ENCODE assay signal across 18 cellular contexts in the genomic region with DNA sequence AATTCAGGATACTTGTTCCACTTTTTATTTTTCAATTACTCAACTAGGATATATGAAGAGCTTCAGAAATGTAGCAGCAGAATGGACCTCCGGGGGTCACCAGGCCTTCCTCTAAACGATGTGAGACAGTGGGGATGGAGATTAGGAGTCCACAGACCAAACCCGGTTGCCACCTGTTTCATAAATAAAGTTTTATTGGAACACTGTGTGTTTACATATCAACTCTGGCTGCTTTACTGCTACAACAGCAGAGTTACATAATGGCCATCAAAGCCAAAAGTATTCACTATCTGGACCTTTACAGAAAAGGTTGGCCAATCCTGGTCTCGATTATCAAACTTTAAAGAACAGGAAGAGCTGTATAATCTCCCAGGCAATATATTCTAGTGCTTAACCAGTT.
"Had no signal": no experiment of that assay in that cellular context is flagged by ENCODE, and none has a peak within 500 bp of the region (broad histone marks: within the 10 kb centered on the region; RNA-seq: fewer than 3 reads in every experiment).

No MANE protein-coding gene starts in this region.

- H3K9me3 ChIP-seq: psoas muscle, spleen, tibial artery, upper lobe of right lung, vagina had no signal

- DNase-seq: effector memory CD4-positive, alpha-beta T cell; glutamatergic neuron; islet precursor cell; left ventricle myocardium superior; mesendoderm; naive thymus-derived CD4-positive, alpha-beta T cell; nephron progenitor cell; psoas muscle; spleen; stimulated activated CD4-positive, alpha-beta T cell treated with anti-CD3 and anti-CD28 coated beads, Interleukin-15, amount 100 ng/mL, for 24 hours; stimulated activated CD4-positive, alpha-beta T cell treated with anti-CD3 and anti-CD28 coated beads, Interleukin-1b, Interleukin-23, amount 100 ng/mL, for 48 hours; stimulated activated CD4-positive, alpha-beta T cell treated with anti-CD3 and anti-CD28 coated beads, Interleukin-4, amount 100 ng/mL, for 24 hours; tibial artery; upper lobe of right lung had no signal

- H3K36me3 ChIP-seq: spleen, tibial artery, upper lobe of right lung, vagina had no signal

- H3K27ac ChIP-seq: psoas muscle, spleen, tibial artery, upper lobe of right lung, vagina had no signal

- H3K27me3 ChIP-seq: spleen, upper lobe of right lung, vagina had no signal

- H3K4me3 ChIP-seq: lung, psoas muscle, spleen, tibial artery, upper lobe of right lung, vagina had no signal

- ATAC-seq: left ventricle myocardium superior; naive thymus-derived CD4-positive, alpha-beta T cell; psoas muscle; sciatic nerve; stimulated activated memory B cell treated with anti-CD40 and anti-IgM and Interleukin-4, amounts not matched to agents 10 μg/mL and 1 μg/mL and 100 μg/mL, for 72 hours; upper lobe of right lung had no signal

- H3K4me1 ChIP-seq: psoas muscle, tibial artery, upper lobe of right lung, vagina had no signal
